ENCODE assay signal across 16 cellular contexts in the genomic region with DNA sequence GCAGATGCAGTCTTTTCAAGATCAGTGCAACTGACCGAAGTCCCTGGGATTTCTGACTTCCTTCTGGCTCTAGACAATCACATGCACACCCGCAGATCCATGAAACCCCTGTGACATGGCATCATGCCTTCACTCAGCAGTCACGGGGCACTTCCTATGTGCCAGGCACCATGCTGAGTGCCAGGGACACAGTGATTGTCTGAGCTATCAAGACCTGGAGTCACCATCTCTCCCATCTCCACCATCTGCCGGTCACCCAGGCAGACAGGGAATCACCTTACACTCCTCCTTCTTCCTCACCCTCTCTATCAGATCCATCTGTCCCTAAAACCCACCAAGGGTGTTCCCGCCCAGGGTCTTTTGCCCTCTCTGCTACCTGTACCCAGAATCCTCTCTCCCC. TPM values are rescaled to one million over a fixed set of nuclear protein-coding genes. Genes with fewer than 3 reads are reported as not detected.
DNase-seq lines count a peak whose midpoint lies in the region; ATAC-seq, FAIRE-seq and TF ChIP-seq lines count a peak whose summit lies in the region.
"Had no signal": no experiment of that assay in that cellular context is flagged by ENCODE, and none has a peak within 500 bp of the region (broad histone marks: within the 10 kb centered on the region; RNA-seq: fewer than 3 reads in every experiment).

No MANE protein-coding gene starts in this region.

- intact Hi-C loops in Right ventricle myocardium inferior (cut with DNase I) (no loop called here), cardiac septum (cut with DNase I) (no loop called here)

- TF ChIP-seq CTCF in D721Med (IDR thresholded peaks at IDR 0.05; ENCODE audit: insufficient read depth, missing control alignments) = no peak

- DNase-seq in Right ventricle myocardium inferior (ENCODE audit: missing footprints) (no peak), cardiac septum (ENCODE audit: low spot score) (no peak), DMS53 treated with DMSO at 0.1 percent for 48 hours (lab: John Stamatoyannopoulos, UW; ENCODE audit: unreplicated experiment) (peak; percentile 6), SK-MEL-5 (ENCODE audit: low read depth, low spot score) (peak; percentile 23), mesenteric fat pad (ENCODE audit: low spot score) (peak; percentile 45), D721Med (ENCODE audit: insufficient read length, low spot score) (no peak), GF-D8 (lab: John Stamatoyannopoulos, UW) (no peak)
- DNase-seq: ACHN; CD4-positive, alpha-beta T cell; DMS79 had no signal

- FAIRE-seq in D721Med (lab: Jason Lieb, UNC) = no peak
- FAIRE-seq: GM12892, GM19239, H1 had no signal

- peak; percentile 36 for ATAC-seq in Right ventricle myocardium inferior

- in situ Hi-C loops in SK-MEL-5 (cut with HindIII; ENCODE audit: low pct_unique_long_range_greater_than_20kb, low sequenced_read_pairs) = no loop called here

RNA-seq across cellular contexts. Expression of gene BEAN1, which starts 5.3 kb away (rescaled TPM):
- 2.4 TPM for total RNA-seq in Right ventricle myocardium inferior
- 2.8 TPM for total RNA-seq in cardiac septum
- 1.4 TPM in 1 of 2 replicates, not detected in the other for total RNA-seq in SK-MEL-5 (2014; rRNA removed; shearing (Covaris generic))
- 0.65 and 1.2 TPM in 2 replicates for polyA plus RNA-seq in SK-MEL-5 (2015; cell fraction: cytosol; rRNA removed)
- polyA plus RNA-seq in SK-MEL-5 (2015; cell fraction: nucleus; rRNA removed) = 0.09 TPM in 1 of 2 replicates, not detected in the other
- 0.51 TPM for total RNA-seq in mesenteric fat pad
- total RNA-seq: CD4-positive, alpha-beta T cell; G401; H1; HT-29 had no signal
- polyA plus RNA-seq: IgD-negative memory B cell had no signal

Comparison
In these comparisons a context has a peak if more than half of its experiments do, and no peak if none do; other contexts are left out.
1. DNase-seq: peak in DMS53 treated with DMSO at 0.1 percent for 48 hours (single experiment), SK-MEL-5 (single experiment) and mesenteric fat pad (single experiment); none in Right ventricle myocardium inferior (single experiment), cardiac septum (single experiment), D721Med (single experiment) and GF-D8 (single experiment).